ENCODE assay signal across 1 cellular context in genomic region chr17:41688641-41689496, GRCh38.
TF ChIP-seq lines count a peak whose summit lies in the region.

Gene EIF1, plus strand, starts transcription at chr17:41688885. Its CDS starts 154 bp downstream, at chr17:41689039.

TF ChIP-seq in HEK293, 187 proteins besides CTCF, POLR2A, EP300 and RAD21 (continued from another document and continues in another):
- TF ChIP-seq REST (tag by site-specific recombination; IDR thresholded peaks at IDR 0.05): peak; percentile 53
- TF ChIP-seq ZBTB11 (tag by site-specific recombination; conservative IDR thresholded peaks at IDR 0.05; ENCODE audit: low read depth): peak; percentile 88
- TF ChIP-seq PRDM1 (tag by site-specific recombination; IDR thresholded peaks at IDR 0.05): no peak
- peak; percentile 40; the same call in 1 of the 2 replicates for TF ChIP-seq ZBTB48 (tag by site-specific recombination; IDR thresholded peaks at IDR 0.05)
- TF ChIP-seq ZNF423 (tag by site-specific recombination; IDR thresholded peaks at IDR 0.05): no peak
- TF ChIP-seq ZNF121 (tag by site-specific recombination; IDR thresholded peaks at IDR 0.05): peak; percentile 92
- TF ChIP-seq KLF8 (tag by site-specific recombination; IDR thresholded peaks at IDR 0.05): peak; percentile 98
- peak; percentile 86; the same call in 1 of the 2 replicates for TF ChIP-seq PRDM2 (tag by site-specific recombination; IDR thresholded peaks at IDR 0.05; ENCODE audit: borderline replicate concordance)
- TF ChIP-seq ZBTB7A (tag by site-specific recombination; IDR thresholded peaks at IDR 0.05; ENCODE audit: low read depth): peak; percentile 94
- TF ChIP-seq HOXA7 (CRISPR knock-in tag; IDR thresholded peaks at IDR 0.05; ENCODE audit: borderline replicate concordance): no peak
- TF ChIP-seq OSR2 (tag by site-specific recombination; IDR thresholded peaks at IDR 0.05): peak; percentile 73
- TF ChIP-seq KLF10 (tag by site-specific recombination; IDR thresholded peaks at IDR 0.05): peak; percentile 87
- TF ChIP-seq GLIS1 (tag by site-specific recombination; IDR thresholded peaks at IDR 0.05): peak; percentile 70; the same call in 1 of the 2 replicates
- peak; percentile 96 for TF ChIP-seq ZEB2 (tag by site-specific recombination; IDR thresholded peaks at IDR 0.05)
- TF ChIP-seq PBX3 (CRISPR knock-in tag; IDR thresholded peaks at IDR 0.05): peak; percentile 96
- peak; percentile 65; the same call in 1 of the 2 replicates for TF ChIP-seq ZNF692 (tag by site-specific recombination; IDR thresholded peaks at IDR 0.05)
- peak; percentile 100 for TF ChIP-seq HIC1 (tag by site-specific recombination; IDR thresholded peaks at IDR 0.05)
- TF ChIP-seq ZNF184 (tag by site-specific recombination; IDR thresholded peaks at IDR 0.05): 0 out of 2 replicates have a peak, but pooled peaks have one; percentile 8
- TF ChIP-seq ZNF2 (tag by site-specific recombination; IDR thresholded peaks at IDR 0.05): peak; percentile 98
- TF ChIP-seq ZNF544 (tag by site-specific recombination; IDR thresholded peaks at IDR 0.05): no peak
- TF ChIP-seq ATF2 (tag by site-specific recombination; IDR thresholded peaks at IDR 0.05; ENCODE audit: low read depth): peak; percentile 98
- no peak for TF ChIP-seq ZNF19 (tag by site-specific recombination; IDR thresholded peaks at IDR 0.05; ENCODE audit: low read depth)
- TF ChIP-seq WT1 (tag by site-specific recombination; IDR thresholded peaks at IDR 0.05): peak; percentile 72
- peak; percentile 91 for TF ChIP-seq HOXD13 (CRISPR knock-in tag; IDR thresholded peaks at IDR 0.05; ENCODE audit: borderline replicate concordance)
- TF ChIP-seq ZNF658 (tag by site-specific recombination; IDR thresholded peaks at IDR 0.05): no peak
- TF ChIP-seq INSM2 (tag by site-specific recombination; IDR thresholded peaks at IDR 0.05): peak; percentile 42; the same call in 1 of the 2 replicates
- TF ChIP-seq OVOL3 (tag by site-specific recombination; IDR thresholded peaks at IDR 0.05): 0 out of 2 replicates have a peak, but pooled peaks have one; percentile 67
- peak; percentile 99 for TF ChIP-seq SP2 (tag by site-specific recombination; IDR thresholded peaks at IDR 0.05)
- no peak for TF ChIP-seq ZNF626 (tag by site-specific recombination; IDR thresholded peaks at IDR 0.05)
- no peak for TF ChIP-seq ZNF133 (tag by site-specific recombination; IDR thresholded peaks at IDR 0.05)
- TF ChIP-seq ZFHX2 (tag by site-specific recombination; conservative IDR thresholded peaks at IDR 0.05): peak; percentile 2; the same call in 1 of the 2 replicates
- TF ChIP-seq ZNF837 (tag by site-specific recombination; IDR thresholded peaks at IDR 0.05): no peak
- 0 out of 2 replicates have a peak, but pooled peaks have one; percentile 65 for TF ChIP-seq RBAK (tag by site-specific recombination; IDR thresholded peaks at IDR 0.05)
- TF ChIP-seq ZNF223 (tag by site-specific recombination; IDR thresholded peaks at IDR 0.05): no peak
- peak; percentile 25 for TF ChIP-seq ZNF660 (tag by site-specific recombination; IDR thresholded peaks at IDR 0.05)
- no peak; the same call in 1 of the 2 replicates for TF ChIP-seq ZNF621 (tag by site-specific recombination; IDR thresholded peaks at IDR 0.05)
- TF ChIP-seq SETDB1 (IDR thresholded peaks at IDR 0.05; ENCODE audit: insufficient read length, low read length): no peak
- TF ChIP-seq ZNF391 (tag by site-specific recombination; IDR thresholded peaks at IDR 0.05; ENCODE audit: borderline replicate concordance, low read depth): peak; percentile 96
